Comparison of ENCODE assay signal across 9 cellular contexts in genomic region chr1:10960406-10960805, GRCh38. TPM values are rescaled to one million over a fixed set of nuclear protein-coding genes. Genes with fewer than 3 reads are reported as not detected.
A peak's percentile ranks its signal among the peaks of the same experiment; 100 is the strongest.
DNase-seq lines count a peak whose midpoint lies in the region; ATAC-seq and TF ChIP-seq lines count a peak whose summit lies in the region.
"Had no signal": no experiment of that assay in that cellular context is flagged by ENCODE, and none has a peak within 500 bp of the region (broad histone marks: within the 10 kb centered on the region; RNA-seq: fewer than 3 reads in every experiment).

No MANE protein-coding gene starts in this region.

- H3K4me3 ChIP-seq in heart left ventricle (peak overlapping the region in 1 of 12 donors; percentile 20), right cardiac atrium (ENCODE audit: low read length) (no peak overlapping the region), OCI-LY3 (ENCODE audit: low read length) (no peak overlapping the region)

- no peak overlapping the region for H3K27ac Mint-ChIP-seq in activated CD4-positive, alpha-beta T cell treated with anti-CD3 and anti-CD28 coated beads, Interleukin-2, amount 10 ng/mL, durations not matched to agents 24 days and 14 days
- H3K27ac Mint-ChIP-seq: CD4-positive, CD25-positive, alpha-beta regulatory T cell had no signal

- intact Hi-C loops in heart left ventricle (cut with DNase I) (no loop called here), right cardiac atrium (cut with DNase I) (no loop called here), left ventricle myocardium superior (cut with micrococcal nuclease) (no loop called here)
- intact Hi-C loops in activated CD4-positive, alpha-beta T cell treated with anti-CD3 and anti-CD28 coated beads, Interleukin-2, amount 10 ng/mL, durations not matched to agents 24 days and 14 days (cut with micrococcal nuclease): no loop called here

- DNase-seq in heart left ventricle: peak in 1 of 5 donors; percentile 51
- no peak for DNase-seq in right cardiac atrium
- peak; percentile 49 for DNase-seq in left ventricle myocardium superior
- no peak for DNase-seq in activated CD4-positive, alpha-beta T cell treated with anti-CD3 and anti-CD28 coated beads, Interleukin-2, amount 10 ng/mL, durations not matched to agents 24 days and 14 days
- no peak for DNase-seq in ecto neural progenitor cell (ENCODE audit: low spot score)

- H3K9me3 ChIP-seq in heart left ventricle (no peaks in the 10 kb centered on the region), right cardiac atrium (ENCODE audit: control insufficient read depth, low read length) (no peaks in the 10 kb centered on the region), OCI-LY3 (ENCODE audit: insufficient read depth, low read length) (no peaks in the 10 kb centered on the region)

- no peak overlapping the region for H2AFZ ChIP-seq in OCI-LY3 (ENCODE audit: low read depth, low read length)

- peaks cover 7% of the 10 kb centered on the region for H3K4me1 Mint-ChIP-seq in activated CD4-positive, alpha-beta T cell treated with anti-CD3 and anti-CD28 coated beads, Interleukin-2, amount 10 ng/mL, durations not matched to agents 24 days and 14 days

- H4K20me1 ChIP-seq in OCI-LY3 (ENCODE audit: insufficient read depth, low read length): no peaks in the 10 kb centered on the region; the same call in 1 of the 2 replicates

- H3K4me2 ChIP-seq in OCI-LY3 (ENCODE audit: low read length): peak overlapping the region; percentile 62; the same call in 1 of the 2 replicates

- TF ChIP-seq CTCF in heart left ventricle (IDR thresholded peaks at IDR 0.05): no peak
- TF ChIP-seq CTCF in OCI-LY3 (IDR thresholded peaks at IDR 0.05; ENCODE audit: low read depth, low read length): no peak

- H3K79me2 ChIP-seq in OCI-LY3 (ENCODE audit: low read length): no peaks in the 10 kb centered on the region

- H3K27me3 Mint-ChIP-seq in activated CD4-positive, alpha-beta T cell treated with anti-CD3 and anti-CD28 coated beads, Interleukin-2, amount 10 ng/mL, durations not matched to agents 24 days and 14 days: peaks cover 21% of the 10 kb centered on the region

- no peaks in the 10 kb centered on the region for H3K9me3 Mint-ChIP-seq in activated CD4-positive, alpha-beta T cell treated with anti-CD3 and anti-CD28 coated beads, Interleukin-2, amount 10 ng/mL, durations not matched to agents 24 days and 14 days
- H3K9me3 Mint-ChIP-seq: CD4-positive, CD25-positive, alpha-beta regulatory T cell had no signal

- no peaks in the 10 kb centered on the region for H3K36me3 Mint-ChIP-seq in activated CD4-positive, alpha-beta T cell treated with anti-CD3 and anti-CD28 coated beads, Interleukin-2, amount 10 ng/mL, durations not matched to agents 24 days and 14 days (ENCODE audit: low read depth)
- H3K36me3 Mint-ChIP-seq: CD4-positive, CD25-positive, alpha-beta regulatory T cell had no signal

- H3K4me1 ChIP-seq in heart left ventricle (peaks cover 0 to 30% (median 5%) of the 10 kb centered on the region in 12 donors), right cardiac atrium (ENCODE audit: control insufficient read depth, insufficient read depth, low read length) (no peaks in the 10 kb centered on the region), OCI-LY3 (ENCODE audit: low read length) (peaks cover 11% of the 10 kb centered on the region)

- no peak for TF ChIP-seq POLR2A in heart left ventricle (IDR thresholded peaks at IDR 0.05)

- 69 to 77% (median 71%) methylated on average over 24 of the region's 24 CpGs for WGBS in heart left ventricle, 4 donors
- WGBS in right cardiac atrium: 80% methylated on average over 24 of the region's 24 CpGs

- ATAC-seq in heart left ventricle (peak in 3 of 4 donors; percentile 26 to 73 (median 62)), right cardiac atrium (no peak), left ventricle myocardium superior (peak; percentile 69), GM19395 (IDR thresholded peaks at IDR 0.05; ENCODE audit: unreplicated experiment) (no peak)

- H3K27ac ChIP-seq in heart left ventricle: peak overlapping the region in 6 of 12 donors; percentile 4 to 74 (median 37)
- no peak overlapping the region for H3K27ac ChIP-seq in right cardiac atrium (ENCODE audit: low read length)
- H3K27ac ChIP-seq in OCI-LY3 (ENCODE audit: low read length): no peak overlapping the region
- H3K27ac ChIP-seq: HL-60 had no signal

- no peak overlapping the region for H3K9ac ChIP-seq in OCI-LY3 (ENCODE audit: low read length)

- no peaks in the 10 kb centered on the region for H3K36me3 ChIP-seq in heart left ventricle
- H3K36me3 ChIP-seq in OCI-LY3 (replicated peaks; ENCODE audit: low read depth, low read length): no peaks in the 10 kb centered on the region

- H3K27me3 ChIP-seq in heart left ventricle (peaks cover 0 to 9% (median 0%) of the 10 kb centered on the region in 9 donors), right cardiac atrium (ENCODE audit: control insufficient read depth, insufficient read depth) (no peaks in the 10 kb centered on the region), OCI-LY3 (ENCODE audit: low read depth, low read length) (peaks cover 48% of the 10 kb centered on the region)

- no peak overlapping the region for H3K4me3 Mint-ChIP-seq in activated CD4-positive, alpha-beta T cell treated with anti-CD3 and anti-CD28 coated beads, Interleukin-2, amount 10 ng/mL, durations not matched to agents 24 days and 14 days
- H3K4me3 Mint-ChIP-seq: CD4-positive, CD25-positive, alpha-beta regulatory T cell had no signal

RNA-seq across cellular contexts. Expression of gene TARDBP, which starts 52.0 kb away (rescaled TPM):
- total RNA-seq in heart left ventricle: 100 to 1,000 TPM in 6 of 9 donors, 10 to 100 TPM in 3; 66.9 to 115 (median 103) TPM
- polyA plus RNA-seq in heart left ventricle: 100 to 1,000 TPM in 1 of 2 donors, 10 to 100 TPM in 1; 66.3 to 138 TPM
- 100 to 1,000 TPM in 2 of 4 donors, 10 to 100 TPM in 2; 78.7 to 137 (median 109) TPM for total RNA-seq in right cardiac atrium
- polyA plus RNA-seq in right cardiac atrium: 113 TPM
- total RNA-seq in left ventricle myocardium superior: 117 TPM
- total RNA-seq in activated CD4-positive, alpha-beta T cell treated with anti-CD3 and anti-CD28 coated beads, Interleukin-2, amount 10 ng/mL, durations not matched to agents 24 days and 14 days: 211 and 224 TPM in 2 replicates

Comparison
In these comparisons a context has a peak if more than half of its experiments do, and no peak if none do; other contexts are left out.
1. ATAC-seq: peak in heart left ventricle (3 of 4) and left ventricle myocardium superior (single experiment); none in right cardiac atrium (0 of 2) and GM19395 (single experiment).